Comparison of ENCODE assay signal across 8 cellular contexts in the genomic region with DNA sequence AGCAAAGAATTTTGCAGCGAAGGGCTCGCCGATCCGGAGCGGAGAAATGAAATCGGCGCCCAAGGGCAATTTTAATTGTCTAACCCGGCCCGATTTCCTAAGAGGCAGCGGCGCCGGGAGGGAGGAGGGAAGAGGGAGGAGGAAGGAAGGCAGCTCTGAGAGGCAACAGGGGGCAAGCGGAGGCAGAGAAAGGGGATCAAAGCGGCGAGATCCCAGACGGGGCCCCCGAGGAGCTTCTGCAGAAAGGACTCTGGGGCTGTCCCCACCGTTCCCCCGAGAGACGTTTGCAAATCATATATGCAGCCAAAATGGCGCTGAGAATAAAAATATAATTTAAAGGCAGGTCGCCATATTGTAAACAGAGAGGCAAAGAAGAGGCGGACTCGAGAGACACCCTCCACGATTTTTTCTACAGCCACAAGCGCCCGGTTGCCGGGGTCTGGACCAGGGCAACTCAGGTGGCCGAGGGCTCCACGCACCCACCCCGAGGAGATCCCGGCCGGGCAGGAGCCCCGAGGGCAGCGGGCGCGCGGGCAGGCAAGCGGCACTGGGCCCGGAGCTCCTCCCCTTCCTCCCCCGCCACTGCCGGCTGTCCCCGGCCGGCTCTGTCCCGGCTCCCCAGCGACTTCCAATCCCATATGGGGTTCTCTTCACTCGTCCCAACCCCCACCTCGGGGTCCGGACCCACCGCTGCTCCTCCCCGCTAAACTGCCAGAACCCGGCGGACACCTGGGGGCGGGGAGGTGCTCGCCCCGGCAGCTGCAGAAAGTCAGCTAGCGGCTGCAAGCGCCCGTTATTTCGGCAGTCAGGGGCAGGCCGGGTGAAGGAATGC. TPM values are rescaled to one million over a fixed set of nuclear protein-coding genes. Genes with fewer than 3 reads are reported as not detected.
DNase-seq lines count a peak whose midpoint lies in the region; ATAC-seq and TF ChIP-seq lines count a peak whose summit lies in the region.

No MANE protein-coding gene starts in this region.

- H3K9ac ChIP-seq in DND-41 (ENCODE audit: low read depth, low read length) = peak overlapping the region; percentile 77
- H3K9ac ChIP-seq in MM.1S (ENCODE audit: low read length) = peak overlapping the region; percentile 73
- peak overlapping the region; percentile 74 for H3K9ac ChIP-seq in mammary epithelial cell (ENCODE audit: insufficient read depth, low read length)

- peak overlapping the region; percentile 79 for H3K27ac ChIP-seq in DND-41 (ENCODE audit: low read length)
- peak overlapping the region; percentile 54; the same call in 1 of the 2 replicates for H3K27ac ChIP-seq in MM.1S (ENCODE audit: low read length)
- H3K27ac ChIP-seq in mammary epithelial cell (ENCODE audit: insufficient read depth, low read depth, low read length) = peak overlapping the region; percentile 71
- peak overlapping the region; percentile 94 to 100 (median 99) for H3K27ac ChIP-seq in spleen

- peaks cover 68% of the 10 kb centered on the region for H3K79me2 ChIP-seq in DND-41 (ENCODE audit: insufficient read depth, low read length)
- H3K79me2 ChIP-seq in MM.1S (ENCODE audit: low read length) = peaks cover 68% of the 10 kb centered on the region
- peaks cover 69% of the 10 kb centered on the region for H3K79me2 ChIP-seq in mammary epithelial cell (ENCODE audit: insufficient read depth, low read length)

- ATAC-seq in DND-41 (ENCODE audit: insufficient read depth, low read depth) (no peak), HG03457 (IDR thresholded peaks at IDR 0.05; ENCODE audit: unreplicated experiment) (no peak), GM19463 (IDR thresholded peaks at IDR 0.05; ENCODE audit: unreplicated experiment) (no peak)

- in situ Hi-C loops in mammary epithelial cell (cut with MboI; ENCODE audit: low sequenced_read_pairs in 2 of 2) = no loop called here

- H3K9me3 ChIP-seq in DND-41 (ENCODE audit: insufficient read depth, low read length, severe bottlenecking) (no peaks in the 10 kb centered on the region), MM.1S (replicated peaks; ENCODE audit: insufficient read depth, low read length) (no peaks in the 10 kb centered on the region), mammary epithelial cell (replicated peaks; ENCODE audit: insufficient read depth, low read length) (no peaks in the 10 kb centered on the region), spleen (no peaks in the 10 kb centered on the region)

- intact Hi-C loops in mammary epithelial cell (cut with micrococcal nuclease) = loop anchor here (1.0 to 5.0 kb wide), 5 partner anchors 46 to 222 kb away; a partner anchor contains a TSS
- intact Hi-C loops in spleen (cut with DNase I; ENCODE audit: low total_unique reads) = no loop called here

- peaks cover 46% of the 10 kb centered on the region for H3K36me3 ChIP-seq in DND-41 (ENCODE audit: insufficient read depth, low read length)
- no peaks in the 10 kb centered on the region for H3K36me3 ChIP-seq in MM.1S (replicated peaks; ENCODE audit: insufficient read depth, low read length)
- no peaks in the 10 kb centered on the region for H3K36me3 ChIP-seq in mammary epithelial cell (ENCODE audit: insufficient read depth, low read length)
- H3K36me3 ChIP-seq in spleen = peaks cover 0 to 14% (median 2%) of the 10 kb centered on the region in 6 donors

- DNase-seq in DND-41 (peak; percentile 60), MM.1S (peak; percentile 27), UCSD-AML1 (lab: John Stamatoyannopoulos, UW; ENCODE audit: unreplicated experiment) (peak; percentile 57), mammary epithelial cell (peak; percentile 69), inferior parietal cortex (ENCODE audit: extremely low spot score) (peak; percentile 69), spleen (peak; percentile 95)

- H3K27me3 ChIP-seq in DND-41 (ENCODE audit: insufficient read depth, low read length, poor library complexity) = no peaks in the 10 kb centered on the region
- no peaks in the 10 kb centered on the region for H3K27me3 ChIP-seq in MM.1S (replicated peaks; ENCODE audit: insufficient read depth, low read length)
- H3K27me3 ChIP-seq in mammary epithelial cell (ENCODE audit: insufficient read depth, low read length) = no peaks in the 10 kb centered on the region
- no peaks in the 10 kb centered on the region for H3K27me3 ChIP-seq in spleen (replicated peaks in 1 of 7)

- H2AFZ ChIP-seq in DND-41 (ENCODE audit: low read depth, low read length) (peak overlapping the region; percentile 62), MM.1S (ENCODE audit: low read length) (peak overlapping the region; percentile 70), mammary epithelial cell (ENCODE audit: low read depth, low read length) (peak overlapping the region; percentile 84)

- H4K20me1 ChIP-seq in DND-41 (ENCODE audit: insufficient read depth, low read length) (peaks cover 47% of the 10 kb centered on the region), MM.1S (ENCODE audit: insufficient read depth, low read length) (peaks cover 9% of the 10 kb centered on the region), mammary epithelial cell (ENCODE audit: insufficient read depth, low read length) (no peaks in the 10 kb centered on the region)

- TF ChIP-seq CTCF in DND-41 (IDR thresholded peaks at IDR 0.05; ENCODE audit: borderline replicate concordance, extremely low read depth, low read length, poor library complexity, severe bottlenecking) = no peak
- no peak for TF ChIP-seq CTCF in MM.1S (IDR thresholded peaks at IDR 0.05; ENCODE audit: low read length)
- no peak for TF ChIP-seq CTCF in mammary epithelial cell (conservative IDR thresholded peaks at IDR 0.05 in 1 of 2, IDR thresholded peaks at IDR 0.05 in 1 of 2; ENCODE audit: extremely low read depth in 1 of 2, insufficient read depth in 1 of 2, low read depth in 1 of 2, low read length in 2 of 2)
- TF ChIP-seq CTCF in spleen (IDR thresholded peaks at IDR 0.05 in 8 of 11, conservative IDR thresholded peaks at IDR 0.05 in 3 of 11) = no peak

- peak overlapping the region; percentile 91 for H3K4me2 ChIP-seq in DND-41 (ENCODE audit: insufficient read depth, low read length)
- H3K4me2 ChIP-seq in MM.1S (ENCODE audit: low read depth, low read length) = peak overlapping the region; percentile 81
- H3K4me2 ChIP-seq in mammary epithelial cell (ENCODE audit: insufficient read depth, low read depth, low read length) = peak overlapping the region; percentile 93

- no peaks in the 10 kb centered on the region for H3K9me2 ChIP-seq in MM.1S (replicated peaks; ENCODE audit: insufficient read depth, low read length)

- 0% methylated on average over 18 of the region's 61 CpGs for WGBS in mammary epithelial cell (ENCODE audit: low coverage, missing lambda C conversion rate)
- 0 to 1% (median 0%) methylated on average over 49 to 61 of the region's 61 CpGs for WGBS in spleen, 5 donors

- dilution Hi-C loops in mammary epithelial cell (cut with HindIII; ENCODE audit: low sequenced_read_pairs) = no loop called here

- no peak for TF ChIP-seq POLR2A in spleen (IDR thresholded peaks at IDR 0.05)

- peak overlapping the region; percentile 80 to 81 for H3K4me3 ChIP-seq in DND-41 (ENCODE audit: low read depth in 1 of 2, low read length in 2 of 2)
- peak overlapping the region; percentile 88 for H3K4me3 ChIP-seq in MM.1S (ENCODE audit: low read length)
- H3K4me3 ChIP-seq in mammary epithelial cell (replicated peaks in 1 of 3; ENCODE audit: insufficient read depth in 1 of 3, low read depth in 2 of 3, low read length in 3 of 3) = peak overlapping the region; percentile 78 to 85 (median 81)
- peak overlapping the region; percentile 90 to 98 (median 96) for H3K4me3 ChIP-seq in spleen

- peaks cover 33% of the 10 kb centered on the region for H3F3A ChIP-seq in MM.1S (ENCODE audit: insufficient read depth, low read length)

- no TSS peak for BruUV-seq in mammary epithelial cell (replicated peaks; lab: Mats Ljungman, UMichigan)

- peaks cover 46% of the 10 kb centered on the region for H3K4me1 ChIP-seq in DND-41 (ENCODE audit: insufficient read depth, low read length)
- peaks cover 20% of the 10 kb centered on the region for H3K4me1 ChIP-seq in MM.1S (ENCODE audit: low read length)
- peaks cover 32% of the 10 kb centered on the region for H3K4me1 ChIP-seq in mammary epithelial cell (ENCODE audit: insufficient read depth, low read length)
- H3K4me1 ChIP-seq in spleen = peaks cover 45 to 66% (median 58%) of the 10 kb centered on the region in 6 donors

- CTCF ChIA-PET in mammary epithelial cell (lab: Charles Lee; ENCODE audit: low non-redundant PET) = interaction anchor here (0.9 to 1.1 kb wide), 2 partner anchors 12 to 186 kb away, joined by 3 to 5 read pairs; no protein-coding TSS in a partner anchor

RNA-seq across cellular contexts. Expression of a gene that starts 1.9 kb away (rescaled TPM):
- total RNA-seq in mammary epithelial cell (10 to 100 TPM; 22.7 to 31.1 TPM), spleen (100 to 1,000 TPM in 2 of 7 donors, 10 to 100 TPM in 5; 65.9 to 118 (median 84.9) TPM)
- polyA plus RNA-seq in mammary epithelial cell (17.8 TPM), spleen (10 to 100 TPM; 16.2 to 22.0 (median 20.0) TPM)
- polyA minus RNA-seq in mammary epithelial cell = 60.6 TPM

RNA-seq across cellular contexts. Expression of a gene that starts 46.5 kb away (rescaled TPM):
- 1 to 10 TPM; 2.3 to 7.3 TPM for total RNA-seq in mammary epithelial cell
- 7.9 TPM for polyA plus RNA-seq in mammary epithelial cell
- polyA minus RNA-seq in mammary epithelial cell = 6.2 TPM
- total RNA-seq in spleen = 10 to 100 TPM; 14.7 to 51.2 (median 21.2) TPM
- 10 to 100 TPM; 12.2 to 12.6 (median 12.6) TPM for polyA plus RNA-seq in spleen

RNA-seq across cellular contexts. Expression of a gene that starts 51.9 kb away (rescaled TPM):
- total RNA-seq in mammary epithelial cell = 100 to 1,000 TPM in 1 of 2 donors, 10 to 100 TPM in 1; 80.2 to 129 TPM
- 105 TPM for polyA plus RNA-seq in mammary epithelial cell
- polyA minus RNA-seq in mammary epithelial cell = 226 TPM
- 100 to 1,000 TPM; 133 to 259 (median 202) TPM for total RNA-seq in spleen
- 100 to 1,000 TPM in 1 of 3 donors, 10 to 100 TPM in 2; 80.8 to 119 (median 92.8) TPM for polyA plus RNA-seq in spleen

RNA-seq across cellular contexts. Expression of a gene that starts 56.4 kb away (rescaled TPM):
- total RNA-seq in mammary epithelial cell (not detected), spleen (under 1 TPM in 1 of 7 donors, not detected in 6; 0.88 TPM)
- polyA plus RNA-seq in mammary epithelial cell (not detected), spleen (not detected)
- not detected for polyA minus RNA-seq in mammary epithelial cell

Comparison
In these comparisons a context has a peak if more than half of its experiments do, and no peak if none do; other contexts are left out.
1. DNase-seq: peak in every context shown above with its lines; median percentile 95 in spleen; 69 in mammary epithelial cell; 69 in inferior parietal cortex; 60 in DND-41; 57 in UCSD-AML1; 27 in MM.1S.